6 cellular contexts compared by ENCODE assay signal in genomic region chr1:50523548-50523947, GRCh38.
"Had no signal": no experiment of that assay in that cellular context is flagged by ENCODE, and none has a peak within 500 bp of the region (broad histone marks: within the 10 kb centered on the region; RNA-seq: fewer than 3 reads in every experiment).

No MANE protein-coding gene starts in this region.

- ATAC-seq: HepG2 had no signal

- H3K27ac ChIP-seq: HL-60 had no signal

- FAIRE-seq: HepG2, HTR-8/SVneo had no signal

- DNase-seq: IMR-90, KBM-7, KG1 had no signal
